In the genomic region with DNA sequence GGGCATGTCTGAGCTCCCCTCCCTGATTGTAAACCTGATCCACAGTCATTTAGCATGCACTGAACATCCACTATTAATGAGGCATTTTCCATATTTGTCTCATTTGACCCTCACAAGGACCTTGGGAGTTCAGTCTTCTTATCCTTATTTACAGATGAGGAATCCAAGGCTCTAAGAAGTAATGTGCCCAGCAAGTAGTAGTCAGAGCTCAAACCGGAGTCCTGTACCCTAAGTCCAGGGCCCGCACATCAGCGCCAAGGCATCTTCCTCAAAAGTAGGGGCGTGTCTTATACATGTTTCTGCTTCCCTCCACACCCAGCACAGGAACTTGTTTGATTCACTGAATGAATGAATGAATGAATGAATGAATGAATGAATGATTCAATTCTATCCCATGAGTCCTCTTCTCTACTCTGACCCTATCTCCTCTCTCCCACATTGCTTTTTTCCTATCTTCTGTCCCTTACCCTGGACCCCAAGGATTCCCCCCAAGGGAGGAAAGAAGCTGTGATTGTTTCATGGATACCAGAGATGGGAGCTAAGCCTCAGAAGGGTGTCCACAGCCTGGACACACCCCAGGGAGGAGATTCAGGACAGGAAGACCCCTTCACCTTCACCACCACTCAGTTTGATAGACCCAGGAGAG, we compare ENCODE assay signal across 13 cellular contexts. TPM values are rescaled to one million over a fixed set of nuclear protein-coding genes. Genes with fewer than 3 reads are reported as not detected.
DNase-seq lines count a peak whose midpoint lies in the region; ATAC-seq and TF ChIP-seq lines count a peak whose summit lies in the region.
"Had no signal": no experiment of that assay in that cellular context is flagged by ENCODE, and none has a peak within 500 bp of the region (broad histone marks: within the 10 kb centered on the region; RNA-seq: fewer than 3 reads in every experiment).

No MANE protein-coding gene starts in this region.

- H3K4me3 ChIP-seq in left ventricle myocardium inferior = no peak overlapping the region
- no peak overlapping the region for H3K4me3 ChIP-seq in heart left ventricle
- no peak overlapping the region for H3K4me3 ChIP-seq in breast epithelium
- no peak overlapping the region for H3K4me3 ChIP-seq in mucosa of descending colon

- intact Hi-C loops in left ventricle myocardium inferior (cut with micrococcal nuclease) = no loop called here
- intact Hi-C loops in heart left ventricle (cut with DNase I) = loop anchor here in 1 of 10 donors (2.0 kb wide), 1 partner anchor 36 kb away; no protein-coding TSS in a partner anchor
- intact Hi-C loops in breast epithelium (cut with DNase I; ENCODE audit: low total_unique reads) = no loop called here
- intact Hi-C loops in mucosa of descending colon (cut with DNase I, micrococcal nuclease) = no loop called here

- DNase-seq in left ventricle myocardium inferior (no peak), heart left ventricle (no peak), breast epithelium (ENCODE audit: low spot score in 2 of 2) (no peak), mucosa of descending colon (peak in 1 of 3 donors; percentile 53), dedifferentiated amniotic fluid mesenchymal stem cell (ENCODE audit: extremely low spot score) (no peak), NCI-H1048 (lab: John Stamatoyannopoulos, UW) (no peak), NCI-H1694 treated with DMSO at 0.1 percent for 48 hours (lab: John Stamatoyannopoulos, UW) (no peak)
- DNase-seq: activated naive CD8-positive, alpha-beta T cell treated with anti-CD3 and anti-CD28 coated beads, Interleukin-2, amount 50 U/mL, for 24 hours; GF-D8; stimulated activated CD4-positive, alpha-beta T cell treated with anti-CD3 and anti-CD28 coated beads, Interleukin-1b, Interleukin-23, amount 100 ng/mL, for 48 hours; stimulated activated naive CD4-positive, alpha-beta T cell; T-helper 2 cell had no signal

- H3K36me3 ChIP-seq in left ventricle myocardium inferior = no peaks in the 10 kb centered on the region
- H3K36me3 ChIP-seq in heart left ventricle = no peaks in the 10 kb centered on the region
- no peaks in the 10 kb centered on the region for H3K36me3 ChIP-seq in breast epithelium
- no peaks in the 10 kb centered on the region for H3K36me3 ChIP-seq in mucosa of descending colon (ENCODE audit: low read depth)

- H3K9me3 ChIP-seq in left ventricle myocardium inferior (replicated peaks) (no peaks in the 10 kb centered on the region), heart left ventricle (no peaks in the 10 kb centered on the region), breast epithelium (no peaks in the 10 kb centered on the region), mucosa of descending colon (no peaks in the 10 kb centered on the region)

- H3K4me1 ChIP-seq in left ventricle myocardium inferior (peaks cover 38% of the 10 kb centered on the region), heart left ventricle (peaks cover 0 to 33% (median 12%) of the 10 kb centered on the region in 12 donors), breast epithelium (no peaks in the 10 kb centered on the region), mucosa of descending colon (ENCODE audit: low read depth) (peaks cover 34% of the 10 kb centered on the region)

- peak overlapping the region; percentile 64 for H3K27ac ChIP-seq in left ventricle myocardium inferior (replicated peaks)
- H3K27ac ChIP-seq in heart left ventricle = peak overlapping the region in 3 of 12 donors; percentile 13 to 61 (median 38)
- peak overlapping the region; percentile 77 to 82 for H3K27ac ChIP-seq in breast epithelium

- 80 to 92% (median 84%) methylated on average over 4 of the region's 4 CpGs for WGBS in heart left ventricle, 4 donors

- ATAC-seq in heart left ventricle (no peak), mucosa of descending colon (peak; percentile 36), GM21390 (IDR thresholded peaks at IDR 0.05; ENCODE audit: unreplicated experiment) (no peak)
- ATAC-seq: activated naive CD8-positive, alpha-beta T cell treated with anti-CD3 and anti-CD28 coated beads, Interleukin-2, amount 50 U/mL, for 24 hours had no signal

- H3K27me3 ChIP-seq in left ventricle myocardium inferior (ENCODE audit: low read depth) (no peaks in the 10 kb centered on the region), heart left ventricle (no peaks in the 10 kb centered on the region), breast epithelium (no peaks in the 10 kb centered on the region)

- TF ChIP-seq POLR2A in heart left ventricle (IDR thresholded peaks at IDR 0.05) (no peak), breast epithelium (IDR thresholded peaks at IDR 0.05) (no peak)

- TF ChIP-seq CTCF in left ventricle myocardium inferior (IDR thresholded peaks at IDR 0.05; ENCODE audit: borderline replicate concordance) = no peak
- no peak for TF ChIP-seq CTCF in heart left ventricle (IDR thresholded peaks at IDR 0.05)
- no peak for TF ChIP-seq CTCF in breast epithelium (IDR thresholded peaks at IDR 0.05)
- TF ChIP-seq CTCF in mucosa of descending colon (IDR thresholded peaks at IDR 0.05) = no peak

RNA-seq across cellular contexts. Expression of a gene that starts 21.8 kb away (rescaled TPM):
- total RNA-seq in left ventricle myocardium inferior (63.4 TPM), heart left ventricle (100 to 1,000 TPM in 6 of 9 donors, 10 to 100 TPM in 3; 79.9 to 210 (median 110) TPM), breast epithelium (100 to 1,000 TPM in 2 of 3 donors, 1 to 10 TPM in 1; 4.6 to 430 (median 153) TPM), mucosa of descending colon (1,000 to 10,000 TPM; 1,334 to 4,222 (median 3,664) TPM)
- polyA plus RNA-seq in heart left ventricle = 100 to 1,000 TPM; 139 to 227 TPM

RNA-seq across cellular contexts. Expression of a gene that starts 22.2 kb away (rescaled TPM):
- total RNA-seq in left ventricle myocardium inferior = 3.7 TPM
- total RNA-seq in heart left ventricle = 10 to 100 TPM in 3 of 9 donors, 1 to 10 TPM in 6; 3.4 to 88.2 (median 6.9) TPM
- 1 to 10 TPM; 6.1 to 8.7 TPM for polyA plus RNA-seq in heart left ventricle
- 100 to 1,000 TPM in 2 of 3 donors, 1 to 10 TPM in 1; 2.1 to 380 (median 213) TPM for total RNA-seq in breast epithelium
- total RNA-seq in mucosa of descending colon = 1,000 to 10,000 TPM in 1 of 3 donors, 100 to 1,000 TPM in 2; 296 to 1,063 (median 953) TPM
